Comparison of ENCODE assay signal across 15 cellular contexts in genomic region chr15:43522247-43522646, GRCh38. TPM values are rescaled to one million over a fixed set of nuclear protein-coding genes. Genes with fewer than 3 reads are reported as not detected.
DNase-seq lines count a peak whose midpoint lies in the region; ATAC-seq and TF ChIP-seq lines count a peak whose summit lies in the region.
"Had no signal": no experiment of that assay in that cellular context is flagged by ENCODE, and none has a peak within 500 bp of the region (broad histone marks: within the 10 kb centered on the region; RNA-seq: fewer than 3 reads in every experiment).

No MANE protein-coding gene starts in this region.

- no peak overlapping the region for H3K4me3 ChIP-seq in Karpas-422 (ENCODE audit: low read length)
- no peak overlapping the region for H3K4me3 ChIP-seq in osteoblast (ENCODE audit: insufficient read depth, low read length)
- no peak overlapping the region for H3K4me3 ChIP-seq in SK-N-SH (ENCODE audit: low read depth in 2 of 2, low read length in 1 of 2)
- no peak overlapping the region for H3K4me3 ChIP-seq in left lung
- no peak overlapping the region for H3K4me3 ChIP-seq in MM.1S (ENCODE audit: low read length)
- H3K4me3 ChIP-seq: BLaER1, GM12878, GM23248 had no signal

- no peak for TF ChIP-seq CTCF in osteoblast (IDR thresholded peaks at IDR 0.05; ENCODE audit: extremely low read depth, low read depth, low read length)
- TF ChIP-seq CTCF in SK-N-SH (IDR thresholded peaks at IDR 0.05): no peak
- TF ChIP-seq CTCF in left lung (IDR thresholded peaks at IDR 0.05): no peak
- no peak for TF ChIP-seq CTCF in MM.1S (IDR thresholded peaks at IDR 0.05; ENCODE audit: low read length)

- H3K79me2 ChIP-seq in Karpas-422 (ENCODE audit: low read length): no peaks in the 10 kb centered on the region
- H3K79me2 ChIP-seq in osteoblast (ENCODE audit: insufficient read depth, low read length): peaks cover 64% of the 10 kb centered on the region
- 0 out of 2 replicates have a peak, but pooled peaks cover 7% of the 10 kb centered on the region for H3K79me2 ChIP-seq in SK-N-SH (ENCODE audit: insufficient read depth)
- H3K79me2 ChIP-seq in MM.1S (ENCODE audit: low read length): no peaks in the 10 kb centered on the region

- intact Hi-C loops in left lung (cut with DNase I): no loop called here

- H3K4me2 ChIP-seq in Karpas-422 (ENCODE audit: low read depth, low read length, poor library complexity, severe bottlenecking) (no peak overlapping the region), osteoblast (ENCODE audit: insufficient read depth, low read length) (no peak overlapping the region), SK-N-SH (no peak overlapping the region), MM.1S (ENCODE audit: low read depth, low read length) (no peak overlapping the region)
- H3K4me2 ChIP-seq: BLaER1 had no signal

- H3K9me3 ChIP-seq in Karpas-422 (ENCODE audit: low read length): no peaks in the 10 kb centered on the region
- H3K9me3 ChIP-seq in osteoblast (ENCODE audit: low read depth, low read length): no peaks in the 10 kb centered on the region
- H3K9me3 ChIP-seq in SK-N-SH: no peaks in the 10 kb centered on the region
- H3K9me3 ChIP-seq in left lung: no peaks in the 10 kb centered on the region
- no peaks in the 10 kb centered on the region for H3K9me3 ChIP-seq in MM.1S (replicated peaks; ENCODE audit: insufficient read depth, low read length)

- H3K36me3 ChIP-seq in Karpas-422 (ENCODE audit: insufficient read depth, low read length) (no peaks in the 10 kb centered on the region), osteoblast (ENCODE audit: insufficient read depth, low read length) (peaks cover 69% of the 10 kb centered on the region), SK-N-SH (replicated peaks in 1 of 2; ENCODE audit: control insufficient read depth in 1 of 2, insufficient read depth in 2 of 2, low read length in 1 of 2) (peaks cover 13 to 51% of the 10 kb centered on the region in 2 experiments), left lung (no peaks in the 10 kb centered on the region), MM.1S (replicated peaks; ENCODE audit: insufficient read depth, low read length) (no peaks in the 10 kb centered on the region)

- no peak for TF ChIP-seq RAD21 in SK-N-SH (IDR thresholded peaks at IDR 0.05; ENCODE audit: low read length)

- H3K9ac ChIP-seq in Karpas-422 (ENCODE audit: low read length) (no peak overlapping the region), SK-N-SH (no peak overlapping the region), MM.1S (ENCODE audit: low read length) (no peak overlapping the region)
- H3K9ac ChIP-seq: BLaER1, GM23248 had no signal

- TF ChIP-seq EP300 in SK-N-SH (IDR thresholded peaks at IDR 0.05; ENCODE audit: borderline replicate concordance in 1 of 2, low read depth in 1 of 2, low read length in 1 of 2): no peak

- no peaks in the 10 kb centered on the region for H3K9me2 ChIP-seq in Karpas-422 (replicated peaks; ENCODE audit: insufficient read depth, low read length)
- H3K9me2 ChIP-seq in SK-N-SH: no peaks in the 10 kb centered on the region
- no peaks in the 10 kb centered on the region for H3K9me2 ChIP-seq in MM.1S (replicated peaks; ENCODE audit: insufficient read depth, low read length)

- H3K27ac ChIP-seq in Karpas-422 (ENCODE audit: low read length) (no peak overlapping the region), cingulate gyrus (ENCODE audit: low read depth, low read length) (peak overlapping the region; percentile 32), osteoblast (ENCODE audit: low read depth, low read length) (no peak overlapping the region), temporal lobe (ENCODE audit: low read depth, low read length) (peak overlapping the region; percentile 51), SK-N-SH (ENCODE audit: low read depth in 2 of 2, low read length in 1 of 2) (no peak overlapping the region), left lung (no peak overlapping the region), MM.1S (ENCODE audit: low read length) (no peak overlapping the region)
- H3K27ac ChIP-seq: GM23248, HL-60 had no signal

- H3K4me1 ChIP-seq in Karpas-422 (ENCODE audit: low read length) (no peaks in the 10 kb centered on the region; the same call in 1 of the 2 replicates), osteoblast (ENCODE audit: insufficient read depth, low read length) (peaks cover 11% of the 10 kb centered on the region), SK-N-SH (ENCODE audit: control insufficient read depth in 1 of 2, insufficient read depth in 2 of 2, low read depth in 1 of 2, low read length in 1 of 2) (peaks cover 4 to 20% of the 10 kb centered on the region in 2 experiments; a peak in 2 of 4 replicates), left lung (peaks cover 0 to 9% of the 10 kb centered on the region in 2 donors), MM.1S (ENCODE audit: low read length) (peaks cover 11% of the 10 kb centered on the region)

- 84% methylated on average over 9 of the region's 9 CpGs for WGBS in SK-N-SH (ENCODE audit: low lambda C conversion rate)

- H3K27me3 ChIP-seq in Karpas-422 (ENCODE audit: low read length) (no peaks in the 10 kb centered on the region), osteoblast (ENCODE audit: insufficient read depth, low read length) (no peaks in the 10 kb centered on the region), SK-N-SH (ENCODE audit: insufficient read depth) (no peaks in the 10 kb centered on the region), left lung (peaks cover 0 to 21% of the 10 kb centered on the region in 2 donors), MM.1S (replicated peaks; ENCODE audit: insufficient read depth, low read length) (peaks cover 4% of the 10 kb centered on the region; the same call in 1 of the 2 replicates)
- H3K27me3 ChIP-seq: BLaER1 had no signal

- no peak for ATAC-seq in left lung
- ATAC-seq: GM12878, HCT116 had no signal

- POLR2A ChIA-PET in SK-N-SH (lab: Yijun Ruan, JAX): interaction anchor here (0.6 to 1.1 kb wide), 2 partner anchors 11 to 36 kb away, joined by 3 to 4 read pairs; no protein-coding TSS in a partner anchor

- CTCF ChIA-PET in SK-N-SH (lab: Yijun Ruan, JAX): interaction anchor here (1.6 kb wide), 1 partner anchor 8 kb away, joined by 5 read pairs; no protein-coding TSS in a partner anchor

- no peak overlapping the region for H2AFZ ChIP-seq in Karpas-422 (ENCODE audit: low read length)
- H2AFZ ChIP-seq in osteoblast (ENCODE audit: low read length): no peak overlapping the region
- no peak overlapping the region for H2AFZ ChIP-seq in SK-N-SH (ENCODE audit: low read depth)
- no peak overlapping the region for H2AFZ ChIP-seq in MM.1S (ENCODE audit: low read length)
- H2AFZ ChIP-seq: GM23248 had no signal

- DNase-seq in Karpas-422 (peak; percentile 31), osteoblast (ENCODE audit: insufficient read length, low spot score, missing footprints) (peak; percentile 2), SK-N-SH (no peak), left lung (no peak), MM.1S (no peak)
- DNase-seq: 8988T, AML-193, DMS 273 treated with DMSO at 0.1 percent for 48 hours, GM23248 had no signal

- H4K20me1 ChIP-seq in Karpas-422 (ENCODE audit: insufficient read depth, low read depth, low read length) (no peaks in the 10 kb centered on the region), osteoblast (ENCODE audit: insufficient read depth, low read length) (peaks cover 79% of the 10 kb centered on the region), SK-N-SH (ENCODE audit: insufficient read depth) (no peaks in the 10 kb centered on the region), MM.1S (ENCODE audit: insufficient read depth, low read length) (no peaks in the 10 kb centered on the region)

- H3F3A ChIP-seq in SK-N-SH (replicated peaks; ENCODE audit: insufficient read depth) (no peaks in the 10 kb centered on the region), MM.1S (ENCODE audit: insufficient read depth, low read length) (no peaks in the 10 kb centered on the region)

TF ChIP-seq in SK-N-SH, 30 proteins besides CTCF, POLR2A, EP300 and RAD21 (continues in another document):
- TF ChIP-seq JUND (IDR thresholded peaks at IDR 0.05) (no peak), FOSL2 (IDR thresholded peaks at IDR 0.05; ENCODE audit: borderline replicate concordance, low read depth) (no peak), GATA2 (CRISPR knock-in tag; IDR thresholded peaks at IDR 0.05) (no peak), USF2 (IDR thresholded peaks at IDR 0.05; ENCODE audit: borderline replicate concordance, low read depth, low read length) (no peak), TEAD4 (IDR thresholded peaks at IDR 0.05; ENCODE audit: borderline replicate concordance, insufficient read depth) (no peak), MXI1 (IDR thresholded peaks at IDR 0.05; ENCODE audit: low read depth, low read length) (no peak), EZH2phosphoT487 (IDR thresholded peaks at IDR 0.05; ENCODE audit: borderline replicate concordance, low read depth) (no peak), RFX5 (IDR thresholded peaks at IDR 0.05; ENCODE audit: low read length) (no peak), SMC3 (IDR thresholded peaks at IDR 0.05; ENCODE audit: low read depth, low read length) (no peak), FOXM1 (IDR thresholded peaks at IDR 0.05; ENCODE audit: low read depth) (no peak), SIN3A (IDR thresholded peaks at IDR 0.05; ENCODE audit: borderline replicate concordance, low read depth, low read length) (no peak), TAF1 (IDR thresholded peaks at IDR 0.05; ENCODE audit: borderline replicate concordance, low read depth, low read length) (no peak)

RNA-seq across cellular contexts. Expression of gene MAP1A, which starts 4.8 kb away (rescaled TPM):
- total RNA-seq in Karpas-422 (2014; rRNA removed; shearing (Covaris generic); ENCODE audit: low replicate concordance): 1.4 and 1.8 TPM in 2 replicates
- total RNA-seq in osteoblast (117 and 121 TPM in 2 replicates), temporal lobe (35.2 TPM), left lung (10 to 100 TPM; 12.7 to 13.4 TPM)
- polyA plus RNA-seq in SK-N-SH (2012; rRNA removed): 5.3 and 6.0 TPM in 2 replicates
- 3.8 and 5.3 TPM in 2 replicates for polyA plus RNA-seq in SK-N-SH (2012; cell fraction: cytosol; rRNA removed)
- 7.2 and 8.8 TPM in 2 replicates for polyA plus RNA-seq in SK-N-SH (2012; cell fraction: nucleus; rRNA removed)

RNA-seq across cellular contexts. Expression of gene TP53BP1, which starts 29.3 kb away (rescaled TPM):
- total RNA-seq in Karpas-422 (2014; rRNA removed; shearing (Covaris generic); ENCODE audit: low replicate concordance): 62.7 and 82.3 TPM in 2 replicates
- total RNA-seq in osteoblast: 81.6 and 88.7 TPM in 2 replicates
- total RNA-seq in temporal lobe: 116 TPM
- polyA plus RNA-seq in SK-N-SH (2012; rRNA removed): 27.1 and 46.5 TPM in 2 replicates
- polyA plus RNA-seq in SK-N-SH (2012; cell fraction: cytosol; rRNA removed): 22.2 and 29.4 TPM in 2 replicates
- 80.1 and 95.5 TPM in 2 replicates for polyA plus RNA-seq in SK-N-SH (2012; cell fraction: nucleus; rRNA removed)
- 10 to 100 TPM; 32.7 to 42.4 TPM for total RNA-seq in left lung

Comparison
In these comparisons a context has a peak if more than half of its experiments do, and no peak if none do; other contexts are left out.
1. DNase-seq: peak in Karpas-422 (single experiment) and osteoblast (single experiment); none in SK-N-SH (single experiment), left lung (0 of 2) and MM.1S (single experiment).
2. H3K27ac ChIP-seq: peak in cingulate gyrus (single experiment) and temporal lobe (single experiment); none in Karpas-422 (single experiment), osteoblast (single experiment), SK-N-SH (0 of 2), left lung (0 of 2) and MM.1S (single experiment).